Comparison of ENCODE assay signal across 21 cellular contexts in the genomic region with DNA sequence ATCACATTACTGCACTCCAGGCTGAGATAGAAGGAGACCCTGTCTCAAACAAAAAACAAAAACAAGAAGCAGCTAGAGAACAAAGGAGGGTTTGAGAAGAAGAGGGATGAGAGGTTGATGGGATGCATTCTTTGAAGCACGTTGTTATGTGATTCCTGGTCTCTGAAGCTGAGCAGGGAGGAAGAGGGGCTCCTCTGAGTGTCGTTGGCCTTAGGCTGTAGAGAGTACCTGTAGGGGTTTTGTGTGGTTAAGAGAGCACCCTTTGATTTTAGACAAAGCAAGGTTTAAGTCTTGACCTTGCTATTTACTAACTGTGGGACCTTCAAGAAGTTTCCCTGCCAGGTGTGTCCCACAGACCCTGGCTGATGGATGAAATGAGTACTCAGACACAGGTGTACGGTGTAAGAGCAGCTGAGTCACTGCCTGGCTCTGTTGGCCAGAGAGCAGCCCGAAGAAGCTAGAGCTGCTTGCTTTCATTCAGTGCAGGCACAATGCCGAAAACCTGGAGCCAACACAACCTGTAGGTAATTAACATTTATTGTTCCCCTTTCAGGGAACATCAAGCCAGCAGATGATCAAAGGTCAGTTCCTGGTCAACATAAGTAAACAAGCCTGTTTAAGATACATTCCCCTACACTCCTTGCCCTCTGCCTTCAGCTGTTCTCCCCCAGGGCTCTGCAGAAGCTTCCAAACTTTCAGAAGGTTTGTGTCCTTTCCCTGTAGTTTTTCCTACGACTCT.
DNase-seq lines count a peak whose midpoint lies in the region; ATAC-seq, FAIRE-seq and TF ChIP-seq lines count a peak whose summit lies in the region.
"Had no signal": no experiment of that assay in that cellular context is flagged by ENCODE, and none has a peak within 500 bp of the region (broad histone marks: within the 10 kb centered on the region; RNA-seq: fewer than 3 reads in every experiment).

No MANE protein-coding gene starts in this region.

- no peaks in the 10 kb centered on the region for H3K4me1 ChIP-seq in RWPE2 (ENCODE audit: insufficient read depth, poor library complexity, severe bottlenecking)
- peaks cover 0 to 4% of the 10 kb centered on the region in 2 donors for H3K4me1 ChIP-seq in small intestine (ENCODE audit: control insufficient read depth in 2 of 2, insufficient read depth in 1 of 2, low read depth in 1 of 2, low read length in 1 of 2)
- H3K4me1 ChIP-seq in SK-N-SH (ENCODE audit: control insufficient read depth in 1 of 2, insufficient read depth in 2 of 2, low read depth in 1 of 2, low read length in 1 of 2) = no peaks in the 10 kb centered on the region; a peak in 2 of 4 replicates
- H3K4me1 ChIP-seq: ascending aorta, upper lobe of left lung had no signal

- TF ChIP-seq CTCF in RWPE2 (IDR thresholded peaks at IDR 0.05; ENCODE audit: poor library complexity, severe bottlenecking) = no peak
- TF ChIP-seq CTCF in SK-N-SH (IDR thresholded peaks at IDR 0.05) = no peak

- TF ChIP-seq EP300 in SK-N-SH (IDR thresholded peaks at IDR 0.05; ENCODE audit: borderline replicate concordance in 1 of 2, low read depth in 1 of 2, low read length in 1 of 2) = no peak

- H3K27me3 ChIP-seq in RWPE2 (ENCODE audit: insufficient read depth, poor library complexity, severe bottlenecking) = no peaks in the 10 kb centered on the region
- no peaks in the 10 kb centered on the region for H3K27me3 ChIP-seq in small intestine (ENCODE audit: control insufficient read depth in 2 of 2, insufficient read depth in 2 of 2, low read length in 2 of 2)
- no peaks in the 10 kb centered on the region for H3K27me3 ChIP-seq in SK-N-SH (ENCODE audit: insufficient read depth)
- H3K27me3 ChIP-seq: ascending aorta, upper lobe of left lung had no signal

- H3K9me3 ChIP-seq in RWPE2 (ENCODE audit: severe bottlenecking) = no peaks in the 10 kb centered on the region
- H3K9me3 ChIP-seq in small intestine (ENCODE audit: control insufficient read depth, low read depth) = no peaks in the 10 kb centered on the region
- H3K9me3 ChIP-seq in SK-N-SH = no peaks in the 10 kb centered on the region
- H3K9me3 ChIP-seq: ascending aorta, prostate gland, upper lobe of left lung had no signal

- H3F3A ChIP-seq in SK-N-SH (replicated peaks; ENCODE audit: insufficient read depth) = no peaks in the 10 kb centered on the region

- H3K4me3 ChIP-seq in RWPE2 (ENCODE audit: severe bottlenecking) (no peak overlapping the region), small intestine (ENCODE audit: low read depth in 1 of 2, low read length in 2 of 2) (no peak overlapping the region), SK-N-SH (ENCODE audit: low read depth in 2 of 2, low read length in 1 of 2) (no peak overlapping the region)
- H3K4me3 ChIP-seq: ascending aorta, prostate gland, upper lobe of left lung had no signal

- H3K4me2 ChIP-seq in SK-N-SH = no peak overlapping the region

- ATAC-seq in RWPE2 (ENCODE audit: low read depth) (peak; percentile 49; the same call in 1 of the 3 replicates), left lobe of liver (peak; percentile 27)
- ATAC-seq: stimulated activated naive B cell treated with anti-CD40 and anti-IgM and Interleukin-4, amounts not matched to agents 10 μg/mL and 1 μg/mL and 100 μg/mL, for 72 hours had no signal

- H3K27ac ChIP-seq in RWPE2 (ENCODE audit: poor library complexity, severe bottlenecking) (no peak overlapping the region), small intestine (ENCODE audit: low read depth in 1 of 2, low read length in 1 of 2) (peak overlapping the region; percentile 5 to 59), SK-N-SH (ENCODE audit: low read depth in 2 of 2, low read length in 1 of 2) (no peak overlapping the region)
- H3K27ac ChIP-seq: ascending aorta, prostate gland, upper lobe of left lung had no signal

- H3K27ac Mint-ChIP-seq in IgD-negative memory B cell = peak overlapping the region in 2 of 3 donors; percentile 20 to 94
- H3K27ac Mint-ChIP-seq: activated CD4-positive, alpha-beta T cell treated with anti-CD3 and anti-CD28 coated beads, Interleukin-2, amount 10 ng/mL, durations not matched to agents 7 days and 5 days; activated naive CD4-positive, alpha-beta T cell treated with anti-CD3 and anti-CD28 coated beads for 36 hours; stimulated activated naive B cell treated with anti-CD40 and anti-IgM and Interleukin-4, amounts not matched to agents 10 μg/mL and 1 μg/mL and 100 μg/mL, for 72 hours had no signal

- no peak for FAIRE-seq in small intestine (lab: Jason Lieb, UNC)
- FAIRE-seq: GM18507 had no signal

- peaks cover 4 to 5% (median 4%) of the 10 kb centered on the region in 3 donors for H3K4me1 Mint-ChIP-seq in IgD-negative memory B cell
- H3K4me1 Mint-ChIP-seq: activated CD4-positive, alpha-beta T cell treated with anti-CD3 and anti-CD28 coated beads, Interleukin-2, amount 10 ng/mL, durations not matched to agents 7 days and 5 days had no signal

- no peaks in the 10 kb centered on the region for H3K9me2 ChIP-seq in SK-N-SH

- TF ChIP-seq RAD21 in SK-N-SH (IDR thresholded peaks at IDR 0.05; ENCODE audit: low read length) = no peak

- no peak overlapping the region for H3K9ac ChIP-seq in SK-N-SH

- H3K27me3 Mint-ChIP-seq in IgD-negative memory B cell = no peaks in the 10 kb centered on the region
- H3K27me3 Mint-ChIP-seq: naive B cell; stimulated activated naive B cell treated with anti-CD40 and anti-IgM and Interleukin-4, amounts not matched to agents 10 μg/mL and 1 μg/mL and 100 μg/mL, for 72 hours had no signal

- H3K36me3 ChIP-seq in RWPE2 (ENCODE audit: low read depth) = peaks cover 10% of the 10 kb centered on the region; the same call in 1 of the 2 replicates
- H3K36me3 ChIP-seq in small intestine (ENCODE audit: control insufficient read depth in 2 of 2, insufficient read depth in 2 of 2, low read length in 2 of 2) = no peaks in the 10 kb centered on the region
- peaks cover 0 to 2% of the 10 kb centered on the region in 2 experiments for H3K36me3 ChIP-seq in SK-N-SH (replicated peaks in 1 of 2; ENCODE audit: control insufficient read depth in 1 of 2, insufficient read depth in 2 of 2, low read length in 1 of 2)
- H3K36me3 ChIP-seq: prostate gland had no signal

- no peak for DNase-seq in RWPE2 (ENCODE audit: low spot score)
- no peak for DNase-seq in left lobe of liver (ENCODE audit: low spot score)
- DNase-seq in small intestine = peak; percentile 89
- DNase-seq in HuH-7 (ENCODE audit: low spot score) = no peak
- no peak for DNase-seq in SK-N-SH
- DNase-seq in NCI-H82 treated with DMSO at 0.1 percent for 48 hours (lab: John Stamatoyannopoulos, UW; ENCODE audit: unreplicated experiment) = no peak
- no peak for DNase-seq in CD1c-positive myeloid dendritic cell (ENCODE audit: extremely low spot score)
- DNase-seq: activated CD4-positive, alpha-beta T cell treated with anti-CD3 and anti-CD28 coated beads, Interleukin-2, amount 10 ng/mL, durations not matched to agents 7 days and 5 days; activated naive CD4-positive, alpha-beta T cell treated with anti-CD3 and anti-CD28 coated beads for 36 hours; DMS153; foreskin melanocyte; naive B cell; NCI-H1694; stimulated activated CD4-positive, alpha-beta T cell treated with anti-CD3 and anti-CD28 coated beads, Interleukin-12 subunit alpha, Interleukin-12 subunit beta, amount 100 ng/mL, for 4 hours; stimulated activated naive B cell treated with anti-CD40 and anti-IgM and Interleukin-4, amounts not matched to agents 10 μg/mL and 1 μg/mL and 100 μg/mL, for 72 hours; T1000; upper lobe of left lung had no signal

- CTCF ChIA-PET in SK-N-SH (lab: Yijun Ruan, JAX) = interaction anchor here (0.9 to 6.6 kb wide), 2 partner anchors 21 to 29 kb away, joined by 3 to 42 read pairs; no protein-coding TSS in a partner anchor

- H3K9me3 Mint-ChIP-seq in IgD-negative memory B cell = no peaks in the 10 kb centered on the region
- H3K9me3 Mint-ChIP-seq: activated CD4-positive, alpha-beta T cell treated with anti-CD3 and anti-CD28 coated beads, Interleukin-2, amount 10 ng/mL, durations not matched to agents 7 days and 5 days; activated naive CD4-positive, alpha-beta T cell treated with anti-CD3 and anti-CD28 coated beads for 36 hours had no signal

- no peaks in the 10 kb centered on the region for H3K79me2 ChIP-seq in SK-N-SH (ENCODE audit: insufficient read depth)

- 10 to 41% (median 23%) methylated on average over 6 of the region's 6 CpGs for WGBS in small intestine, 3 donors
- WGBS in SK-N-SH (ENCODE audit: low lambda C conversion rate) = 80% methylated on average over 5 of the region's 6 CpGs

- POLR2A ChIA-PET in SK-N-SH (lab: Yijun Ruan, JAX) = no interaction called here

- no peaks in the 10 kb centered on the region for H4K20me1 ChIP-seq in SK-N-SH (ENCODE audit: insufficient read depth)

- no peak overlapping the region for H3K4me3 Mint-ChIP-seq in IgD-negative memory B cell
- H3K4me3 Mint-ChIP-seq: activated CD4-positive, alpha-beta T cell treated with anti-CD3 and anti-CD28 coated beads, Interleukin-2, amount 10 ng/mL, durations not matched to agents 7 days and 5 days; activated naive CD4-positive, alpha-beta T cell treated with anti-CD3 and anti-CD28 coated beads for 36 hours; naive B cell; stimulated activated naive B cell treated with anti-CD40 and anti-IgM and Interleukin-4, amounts not matched to agents 10 μg/mL and 1 μg/mL and 100 μg/mL, for 72 hours had no signal

- H2AFZ ChIP-seq in SK-N-SH (ENCODE audit: low read depth) = no peak overlapping the region

- peaks cover 9% of the 10 kb centered on the region for H3K36me3 Mint-ChIP-seq in IgD-negative memory B cell

TF ChIP-seq in SK-N-SH, 30 proteins besides CTCF, POLR2A, EP300 and RAD21:
- no peak for TF ChIP-seq YY1 (IDR thresholded peaks at IDR 0.05; ENCODE audit: low read depth)
- no peak for TF ChIP-seq GABPA (IDR thresholded peaks at IDR 0.05; ENCODE audit: low read depth)
- TF ChIP-seq MEF2A (IDR thresholded peaks at IDR 0.05; ENCODE audit: borderline replicate concordance, low read depth) = no peak
- TF ChIP-seq ELF1 (IDR thresholded peaks at IDR 0.05) = no peak
- TF ChIP-seq, protein P1, sequence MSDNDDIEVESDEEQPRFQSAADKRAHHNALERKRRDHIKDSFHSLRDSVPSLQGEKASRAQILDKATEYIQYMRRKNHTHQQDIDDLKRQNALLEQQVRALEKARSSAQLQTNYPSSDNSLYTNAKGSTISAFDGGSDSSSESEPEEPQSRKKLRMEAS (IDR thresholded peaks at IDR 0.05; ENCODE audit: low read depth) = no peak

Comparison
In these comparisons a context has a peak if more than half of its experiments do, and no peak if none do; other contexts are left out.
1. H3K27ac ChIP-seq: peak in small intestine (2 of 2); none in RWPE2 (single experiment) and SK-N-SH (0 of 2).